Comparison of ENCODE assay signal across 1 cellular context in the genomic region with DNA sequence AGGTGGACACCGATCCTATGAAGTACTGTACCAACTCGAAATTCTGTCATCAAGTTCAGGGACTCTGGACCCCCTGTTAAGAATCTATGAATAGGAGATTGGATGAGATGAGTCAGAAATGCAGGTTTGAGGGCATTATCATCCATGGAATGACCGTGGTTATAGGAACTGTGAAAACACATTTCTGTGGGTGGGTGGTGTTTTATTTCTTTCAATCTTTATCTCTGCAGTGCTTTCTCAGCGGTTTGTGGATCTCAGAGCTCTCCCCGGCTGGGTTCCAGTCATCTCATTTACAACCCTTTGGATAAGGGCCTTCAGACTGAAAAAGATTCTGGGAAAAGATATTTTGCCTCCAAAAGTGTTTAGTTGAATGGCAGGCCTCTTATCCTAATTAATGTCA.
TF ChIP-seq lines count a peak whose summit lies in the region.

No MANE protein-coding gene starts in this region.

TF ChIP-seq in IMR-90, 13 proteins besides CTCF, POLR2A, EP300 and RAD21 (continued from another document):
- TF ChIP-seq MXI1 (IDR thresholded peaks at IDR 0.05; ENCODE audit: borderline replicate concordance, low read depth, low read length) (no peak), RFX5 (IDR thresholded peaks at IDR 0.05; ENCODE audit: low read depth, low read length) (no peak), CEBPB (IDR thresholded peaks at IDR 0.05; ENCODE audit: low read depth, low read length) (no peak), RCOR1 (IDR thresholded peaks at IDR 0.05; ENCODE audit: insufficient replicate concordance, low read length) (no peak), SMC3 (IDR thresholded peaks at IDR 0.05; ENCODE audit: low read depth, low read length) (no peak)
